In genomic region chr5:153358315-153358976, GRCh38 we compare ENCODE assay signal across 11 cellular contexts.
DNase-seq lines count a peak whose midpoint lies in the region; ATAC-seq and TF ChIP-seq lines count a peak whose summit lies in the region.
"Had no signal": no experiment of that assay in that cellular context is flagged by ENCODE, and none has a peak within 500 bp of the region (broad histone marks: within the 10 kb centered on the region; RNA-seq: fewer than 3 reads in every experiment).

No MANE protein-coding gene starts in this region.

- H3K4me3 ChIP-seq in mucosa of descending colon: no peak overlapping the region

- H3K27me3 Mint-ChIP-seq in nephron progenitor cell (ENCODE audit: low read depth, poor library complexity): peaks cover 13% of the 10 kb centered on the region

- DNase-seq in GM10248 (ENCODE audit: extremely low spot score) (peak; percentile 21), NCI-H82 treated with DMSO at 0.1 percent for 48 hours (lab: John Stamatoyannopoulos, UW; ENCODE audit: unreplicated experiment) (no peak), left ventricle myocardium superior (no peak), nephron progenitor cell (no peak), mucosa of descending colon (no peak)
- DNase-seq: Caco-2, NCI-H1092 treated with DMSO at 0.1 percent for 48 hours, SHP77 had no signal

- H3K9me3 ChIP-seq in mucosa of descending colon: no peaks in the 10 kb centered on the region
- H3K9me3 ChIP-seq: Caco-2 had no signal

- no peak overlapping the region for H3K27ac Mint-ChIP-seq in nephron progenitor cell

- TF ChIP-seq CTCF in GM10248 (IDR thresholded peaks at IDR 0.05; ENCODE audit: control extremely low read depth, extremely low read depth, low read depth, missing control alignments) (no peak), nephron progenitor cell (IDR thresholded peaks at IDR 0.05) (no peak), mucosa of descending colon (IDR thresholded peaks at IDR 0.05) (no peak)

- no peaks in the 10 kb centered on the region for H3K36me3 ChIP-seq in mucosa of descending colon (ENCODE audit: low read depth)

- H3K4me1 Mint-ChIP-seq in nephron progenitor cell: peaks cover 3% of the 10 kb centered on the region

- POLR2A ChIA-PET in GM10248 (lab: Yijun Ruan, JAX): no interaction called here

- peak; percentile 82 for ATAC-seq in GM19023 (IDR thresholded peaks at IDR 0.05; ENCODE audit: unreplicated experiment)
- peak; percentile 91 for ATAC-seq in HG02759 (IDR thresholded peaks at IDR 0.05; ENCODE audit: unreplicated experiment)
- ATAC-seq in HG03571 (IDR thresholded peaks at IDR 0.05; ENCODE audit: unreplicated experiment): peak; percentile 93
- no peak for ATAC-seq in left ventricle myocardium superior
- ATAC-seq in mucosa of descending colon: no peak

- no peaks in the 10 kb centered on the region for H3K4me1 ChIP-seq in mucosa of descending colon (ENCODE audit: low read depth)
- H3K4me1 ChIP-seq: Caco-2 had no signal

- intact Hi-C loops in left ventricle myocardium superior (cut with micrococcal nuclease): no loop called here
- intact Hi-C loops in mucosa of descending colon (cut with DNase I, micrococcal nuclease): no loop called here

- CTCF ChIA-PET in GM10248 (lab: Yijun Ruan, JAX): interaction anchor here (0.9 to 1.2 kb wide), 3 partner anchors 12 to 36 kb away, joined by 3 to 5 read pairs (median 3); no protein-coding TSS in a partner anchor

- no peaks in the 10 kb centered on the region for H3K9me3 Mint-ChIP-seq in nephron progenitor cell

- H3K4me3 Mint-ChIP-seq in nephron progenitor cell: no peak overlapping the region

- no peaks in the 10 kb centered on the region for H3K36me3 Mint-ChIP-seq in nephron progenitor cell (ENCODE audit: low read depth)

Comparison
In these comparisons a context has a peak if more than half of its experiments do, and no peak if none do; other contexts are left out.
1. ATAC-seq: peak in GM19023 (single experiment), HG02759 (single experiment) and HG03571 (single experiment); none in left ventricle myocardium superior (single experiment) and mucosa of descending colon (single experiment).